In the genomic region with DNA sequence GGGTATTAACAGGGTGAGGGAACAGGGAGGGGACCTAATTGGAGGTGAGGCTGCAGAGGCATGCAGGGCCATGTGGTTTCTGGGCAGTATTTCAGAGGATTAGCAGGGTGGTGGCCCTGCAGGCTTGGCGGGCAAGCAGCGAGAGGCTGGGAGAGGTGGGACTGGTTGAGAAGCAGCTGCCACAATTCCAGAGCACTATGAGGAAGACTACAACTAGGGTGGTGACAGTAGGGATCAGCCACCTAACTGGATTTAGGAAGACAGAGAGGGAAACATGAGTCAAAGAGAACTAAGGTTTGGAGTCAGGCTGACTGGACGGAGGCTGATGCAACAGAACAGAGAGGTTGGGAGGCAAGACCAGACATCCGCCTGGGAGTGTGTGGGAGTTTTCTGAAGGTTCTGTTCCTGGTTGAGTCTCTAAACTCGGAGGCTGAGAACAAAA, we compare ENCODE assay signal across 20 cellular contexts. TPM values are rescaled to one million over a fixed set of nuclear protein-coding genes. Genes with fewer than 3 reads are reported as not detected.
A peak's percentile ranks its signal among the peaks of the same experiment; 100 is the strongest.
DNase-seq lines count a peak whose midpoint lies in the region; ATAC-seq and TF ChIP-seq lines count a peak whose summit lies in the region.
"Had no signal": no experiment of that assay in that cellular context is flagged by ENCODE, and none has a peak within 500 bp of the region (broad histone marks: within the 10 kb centered on the region; RNA-seq: fewer than 3 reads in every experiment).

No MANE protein-coding gene starts in this region.

- H3K4me1 Mint-ChIP-seq in Calu3 (ENCODE audit: low read depth, unreplicated experiment) = peaks cover 31% of the 10 kb centered on the region
- H3K4me1 Mint-ChIP-seq in WTC11 = peaks cover 6% of the 10 kb centered on the region; the same call in 1 of the 2 replicates

- H4K5ac ChIP-seq in IMR-90 (ENCODE audit: low read depth, low read length) = no peak overlapping the region

- H3K9me3 ChIP-seq in IMR-90 (ENCODE audit: control insufficient read depth, insufficient read depth, low read length) = no peaks in the 10 kb centered on the region
- H3K9me3 ChIP-seq: adrenal gland, left ventricle myocardium inferior, Peyer's patch had no signal

- no peak overlapping the region for H2AK9ac ChIP-seq in IMR-90 (replicated peaks; ENCODE audit: low read depth, low read length, poor library complexity)

- H3K4me3 ChIP-seq in IMR-90 (ENCODE audit: insufficient read depth, low read depth, low read length) = no peak overlapping the region
- H3K4me3 ChIP-seq: adrenal gland, left ventricle myocardium inferior, Peyer's patch had no signal

- H3K23ac ChIP-seq in IMR-90 (ENCODE audit: low read depth, low read length) = no peak overlapping the region

- H2BK20ac ChIP-seq in IMR-90 (ENCODE audit: low read depth, low read length) = no peak overlapping the region; the same call in 1 of the 2 replicates

- TF ChIP-seq RAD21 in IMR-90 (IDR thresholded peaks at IDR 0.05; ENCODE audit: low read length) = no peak

- H2AK5ac ChIP-seq in IMR-90 (ENCODE audit: low read depth, low read length) = no peak overlapping the region

- H3K56ac ChIP-seq in IMR-90 (ENCODE audit: extremely low read depth, insufficient read depth, low read length) = no peak overlapping the region

- no peaks in the 10 kb centered on the region for H3K36me3 Mint-ChIP-seq in Calu3 (ENCODE audit: insufficient read depth, unreplicated experiment)
- H3K36me3 Mint-ChIP-seq in WTC11 = no peaks in the 10 kb centered on the region
- H3K36me3 Mint-ChIP-seq: IgD-negative memory B cell; naive thymus-derived CD4-positive, alpha-beta T cell had no signal

- no peak overlapping the region for H3K4me2 ChIP-seq in IMR-90 (ENCODE audit: low read depth, low read length)

- in situ Hi-C loops in IMR-90 (cut with MboI; ENCODE audit: low sequenced_read_pairs) = no loop called here
- in situ Hi-C loops in GM13977 (cut with MboI; ENCODE audit: low pct_unique_long_range_greater_than_20kb, low sequenced_read_pairs, unreplicated experiment) = no loop called here

- H3K4me3 Mint-ChIP-seq in Calu3 (ENCODE audit: low read depth, unreplicated experiment) (no peak overlapping the region), WTC11 (no peak overlapping the region)
- H3K4me3 Mint-ChIP-seq: naive thymus-derived CD4-positive, alpha-beta T cell; T-helper 1 cell treated with Interleukin-12 subunit alpha and Interleukin-12 subunit beta and Interleukin-4 antibody, amounts not matched to agents 30 μg/mL and 1 μg/mL, for 36 hours had no signal

- no peak overlapping the region for H3K18ac ChIP-seq in IMR-90 (ENCODE audit: low read depth, low read length)

- no peak overlapping the region; the same call in 1 of the 2 replicates for H2BK120ac ChIP-seq in IMR-90 (ENCODE audit: low read depth, low read length)

- H2AFZ ChIP-seq in IMR-90 (replicated peaks; ENCODE audit: low read length, poor library complexity) = no peak overlapping the region

- POLR2A ChIA-PET in IMR-90 (lab: Charles Lee; ENCODE audit: unreplicated experiment) = no interaction called here
- POLR2A ChIA-PET in WTC11 (lab: Charles Lee) = no interaction called here

- H3K9me1 ChIP-seq in IMR-90 (ENCODE audit: insufficient read depth, low read length) = no peaks in the 10 kb centered on the region

- no peak overlapping the region for H4K8ac ChIP-seq in IMR-90 (ENCODE audit: low read depth in 2 of 2, low read length in 2 of 2)

- H3K27ac ChIP-seq in IMR-90 (ENCODE audit: insufficient read depth, low read length) = no peak overlapping the region
- H3K27ac ChIP-seq: adrenal gland, left ventricle myocardium inferior, Peyer's patch had no signal

- no peaks in the 10 kb centered on the region for H3K36me3 ChIP-seq in IMR-90 (ENCODE audit: control insufficient read depth, insufficient read depth, low read length)
- H3K36me3 ChIP-seq: adrenal gland, left ventricle myocardium inferior, Peyer's patch had no signal

- 42% methylated on average over 5 of the region's 5 CpGs; no CpG with 5 or more reads in 1 of the 2 experiments for WGBS in IMR-90 (ENCODE audit: extremely low coverage in 2 of 2, insufficient read length in 1 of 2), 2 experiments

- intact Hi-C loops in Calu3 (cut with micrococcal nuclease; ENCODE audit: unreplicated experiment) (no loop called here), IMR-90 (cut with micrococcal nuclease) (no loop called here)

- H3K79me1 ChIP-seq in IMR-90 (ENCODE audit: low read depth in 1 of 2, low read length in 2 of 2) = no peaks in the 10 kb centered on the region

- H4K91ac ChIP-seq in IMR-90 (ENCODE audit: insufficient read depth, low read depth, low read length) = 0 out of 2 replicates have a peak overlapping the region, but pooled peaks have one; percentile 6

- H3K27ac Mint-ChIP-seq in Calu3 (ENCODE audit: unreplicated experiment) (peak overlapping the region; percentile 62), WTC11 (peak overlapping the region; percentile 61; the same call in 1 of the 2 replicates)
- H3K27ac Mint-ChIP-seq: T-helper 1 cell treated with Interleukin-12 subunit alpha and Interleukin-12 subunit beta and Interleukin-4 antibody, amounts not matched to agents 30 μg/mL and 1 μg/mL, for 36 hours had no signal

- DNase-seq in Calu3 (no peak), IMR-90 (no peak), WTC11 (ENCODE audit: low spot score) (no peak), iris pigment epithelial cell (ENCODE audit: low read depth) (peak; percentile 13), NCI-H510A (lab: John Stamatoyannopoulos, UW) (no peak), A172 (ENCODE audit: low spot score) (no peak), GM13977 (ENCODE audit: low spot score) (no peak)
- DNase-seq: activated CD4-positive, alpha-beta T cell treated with anti-CD3 and anti-CD28 coated beads for 4 hours; adrenal gland; left ventricle myocardium inferior; naive thymus-derived CD4-positive, alpha-beta T cell; NCI-H187; NCI-H526; Peyer's patch; substantia nigra had no signal

- H3K4ac ChIP-seq in IMR-90 (ENCODE audit: low read depth, low read length) = no peak overlapping the region

- no peak overlapping the region for H3K9ac ChIP-seq in IMR-90 (ENCODE audit: low read depth, low read length)

- H3K14ac ChIP-seq in IMR-90 (replicated peaks; ENCODE audit: low read depth, low read length) = no peak overlapping the region

- CTCF ChIA-PET in Calu3 (lab: Charles Lee) (no interaction called here), IMR-90 (lab: Yijun Ruan, JAX) (no interaction called here), WTC11 (lab: Charles Lee) (interaction anchor here (0.6 to 12.6 kb wide), 7 partner anchors 12 to 160 kb away, joined by 3 to 134 read pairs (median 6); partner anchors contain the start of genes ALOXE3 and PER1)

- H2BK15ac ChIP-seq in IMR-90 (ENCODE audit: low read depth, low read length) = no peak overlapping the region

- H3K27me3 ChIP-seq in IMR-90 (ENCODE audit: control insufficient read depth, insufficient read depth, low read length) = peaks cover 51% of the 10 kb centered on the region

- dilution Hi-C loops in IMR-90 (cut with HindIII; ENCODE audit: low sequenced_read_pairs, unreplicated experiment) = loop anchor here (25.0 kb wide), 1 partner anchor 131 kb away; the partner anchor contains the start of genes CTC1 and PFAS

- H3K4me1 ChIP-seq in IMR-90 (ENCODE audit: control insufficient read depth, insufficient read depth, low read length) = peaks cover 2% of the 10 kb centered on the region; the same call in 1 of the 2 replicates

- TF ChIP-seq POLR2A in IMR-90 (IDR thresholded peaks at IDR 0.05; ENCODE audit: low read depth, low read length) = no peak

- no peaks in the 10 kb centered on the region for H4K20me1 ChIP-seq in IMR-90 (ENCODE audit: insufficient read depth, low read length)

- TF ChIP-seq CTCF in Calu3 (IDR thresholded peaks at IDR 0.05; ENCODE audit: unreplicated experiment) = no peak
- TF ChIP-seq CTCF in IMR-90 (conservative IDR thresholded peaks at IDR 0.05; ENCODE audit: low read depth, low read length) = no peak
- no peak for TF ChIP-seq CTCF in WTC11 (IDR thresholded peaks at IDR 0.05)
- no peak for TF ChIP-seq CTCF in GM13977 (IDR thresholded peaks at IDR 0.05; ENCODE audit: extremely low read depth, insufficient read depth, missing control alignments)

- no peak overlapping the region for H2BK5ac ChIP-seq in IMR-90 (ENCODE audit: low read depth, low read length, poor library complexity, severe bottlenecking)

- H3K27me3 Mint-ChIP-seq in Calu3 (ENCODE audit: unreplicated experiment) (peaks cover 4% of the 10 kb centered on the region), WTC11 (ENCODE audit: low read depth) (peaks cover 46% of the 10 kb centered on the region)

- H3K9me3 Mint-ChIP-seq in Calu3 (ENCODE audit: low read depth, unreplicated experiment) = no peaks in the 10 kb centered on the region
- no peaks in the 10 kb centered on the region; the same call in 1 of the 2 replicates for H3K9me3 Mint-ChIP-seq in WTC11
- H3K9me3 Mint-ChIP-seq: IgD-negative memory B cell; naive thymus-derived CD4-positive, alpha-beta T cell; T-helper 1 cell treated with Interleukin-12 subunit alpha and Interleukin-12 subunit beta and Interleukin-4 antibody, amounts not matched to agents 30 μg/mL and 1 μg/mL, for 36 hours had no signal

- ATAC-seq in IMR-90 (ENCODE audit: low read depth) (no peak), WTC11 (no peak), HG02759 (IDR thresholded peaks at IDR 0.05; ENCODE audit: unreplicated experiment) (no peak)
- ATAC-seq: naive thymus-derived CD4-positive, alpha-beta T cell had no signal

- BruUV-seq in Calu3 (replicated peaks; lab: Mats Ljungman, UMichigan) = no TSS peak
- BruUV-seq in IMR-90 (replicated peaks; lab: Mats Ljungman, UMichigan) = no TSS peak

RNA-seq across cellular contexts. Expression of gene ALOXE3, which starts 12.3 kb away (rescaled TPM):
- 0.20 TPM in 1 of 2 replicates, not detected in the other for total RNA-seq in Calu3 (2022)
- total RNA-seq in IMR-90 (2012; rRNA removed) = under 0.01 TPM in 2 replicates
- 0.19 and 0.26 TPM in 2 replicates for polyA plus RNA-seq in IMR-90 (2012; rRNA removed)
- 0.06 and 0.19 TPM in 2 replicates for polyA plus RNA-seq in IMR-90 (2012; cell fraction: cytosol; rRNA removed)
- polyA plus RNA-seq in IMR-90 (2012; cell fraction: nucleus; rRNA removed; ENCODE audit: low replicate concordance) = 0.52 and 0.83 TPM in 2 replicates
- 0.48 to 0.81 TPM (median 0.62 TPM) in 3 replicates for total RNA-seq in WTC11 (2021)
- 0.05 TPM in 1 of 2 replicates, not detected in the other for total RNA-seq in A172 (2014; rRNA removed; shearing (Covaris generic))
- total RNA-seq: adrenal gland, epithelial cell of proximal tubule, left ventricle myocardium inferior, Peyer's patch had no signal
- polyA plus RNA-seq: adrenal gland, IgD-negative memory B cell had no signal

RNA-seq across cellular contexts. Expression of gene HES7, which starts 17.9 kb away (rescaled TPM):
- 0.28 and 0.69 TPM in 2 replicates for total RNA-seq in Calu3 (2022)
- not detected in 2 replicates for total RNA-seq in IMR-90 (2012; rRNA removed)
- polyA plus RNA-seq in IMR-90 (2012; rRNA removed) = 0.43 and 0.56 TPM in 2 replicates
- 0.66 and 1.9 TPM in 2 replicates for polyA plus RNA-seq in IMR-90 (2012; cell fraction: cytosol; rRNA removed)
- polyA plus RNA-seq in IMR-90 (2012; cell fraction: nucleus; rRNA removed; ENCODE audit: low replicate concordance) = 1.8 and 4.2 TPM in 2 replicates
- 3.1 to 3.9 TPM (median 3.7 TPM) in 3 replicates for total RNA-seq in WTC11 (2021)
- not detected in 2 replicates for total RNA-seq in A172 (2014; rRNA removed; shearing (Covaris generic))
- total RNA-seq: left ventricle myocardium inferior, Peyer's patch had no signal
- polyA plus RNA-seq: BJ; IgD-negative memory B cell; naive thymus-derived CD4-positive, alpha-beta T cell had no signal

RNA-seq across cellular contexts. Expression of gene ALOX12B, which starts 18.5 kb away (rescaled TPM):
- not detected in 2 replicates for total RNA-seq in Calu3 (2022)
- total RNA-seq in IMR-90 (2012; rRNA removed) = not detected in 2 replicates
- not detected in 2 replicates for polyA plus RNA-seq in IMR-90 (2012; rRNA removed)
- not detected in 2 replicates for polyA plus RNA-seq in IMR-90 (2012; cell fraction: cytosol; rRNA removed)
- polyA plus RNA-seq in IMR-90 (2012; cell fraction: nucleus; rRNA removed; ENCODE audit: low replicate concordance) = not detected in 2 replicates
- 0.72 to 1.8 TPM (median 0.82 TPM) in 3 replicates for total RNA-seq in WTC11 (2021)
- total RNA-seq in A172 (2014; rRNA removed; shearing (Covaris generic)) = not detected in 2 replicates
- total RNA-seq: adrenal gland, left ventricle myocardium inferior had no signal
- polyA plus RNA-seq: adrenal gland, BJ had no signal

RNA-seq across cellular contexts. Expression of gene PER1, which starts 46.2 kb away (rescaled TPM):
- total RNA-seq in Calu3 (2022) (16.1 and 17.0 TPM in 2 replicates), IMR-90 (2012; rRNA removed) (1.7 and 3.4 TPM in 2 replicates), WTC11 (2021) (30.6 to 46.9 TPM (median 34.0 TPM) in 3 replicates)
- 10.5 and 11.5 TPM in 2 replicates for polyA plus RNA-seq in IMR-90 (2012; rRNA removed)
- 4.8 and 6.2 TPM in 2 replicates for polyA plus RNA-seq in IMR-90 (2012; cell fraction: cytosol; rRNA removed)
- polyA plus RNA-seq in IMR-90 (2012; cell fraction: nucleus; rRNA removed; ENCODE audit: low replicate concordance) = 230 and 249 TPM in 2 replicates
- 6.9 and 7.5 TPM in 2 replicates for total RNA-seq in A172 (2014; rRNA removed; shearing (Covaris generic))

RNA-seq across cellular contexts. Expression of gene VAMP2, which starts 56.8 kb away (rescaled TPM):
- total RNA-seq in Calu3 (2022) (18.1 and 22.1 TPM in 2 replicates), IMR-90 (2012; rRNA removed) (2.2 and 2.3 TPM in 2 replicates), WTC11 (2021) (24.1 to 27.4 TPM (median 24.3 TPM) in 3 replicates)
- polyA plus RNA-seq in IMR-90 (2012; rRNA removed) = 27.3 and 33.3 TPM in 2 replicates
- polyA plus RNA-seq in IMR-90 (2012; cell fraction: cytosol; rRNA removed) = 14.0 and 29.1 TPM in 2 replicates
- 68.1 and 141 TPM in 2 replicates for polyA plus RNA-seq in IMR-90 (2012; cell fraction: nucleus; rRNA removed; ENCODE audit: low replicate concordance)
- 1.9 and 4.3 TPM in 2 replicates for total RNA-seq in A172 (2014; rRNA removed; shearing (Covaris generic))
